12 cellular contexts compared by ENCODE assay signal in the genomic region with DNA sequence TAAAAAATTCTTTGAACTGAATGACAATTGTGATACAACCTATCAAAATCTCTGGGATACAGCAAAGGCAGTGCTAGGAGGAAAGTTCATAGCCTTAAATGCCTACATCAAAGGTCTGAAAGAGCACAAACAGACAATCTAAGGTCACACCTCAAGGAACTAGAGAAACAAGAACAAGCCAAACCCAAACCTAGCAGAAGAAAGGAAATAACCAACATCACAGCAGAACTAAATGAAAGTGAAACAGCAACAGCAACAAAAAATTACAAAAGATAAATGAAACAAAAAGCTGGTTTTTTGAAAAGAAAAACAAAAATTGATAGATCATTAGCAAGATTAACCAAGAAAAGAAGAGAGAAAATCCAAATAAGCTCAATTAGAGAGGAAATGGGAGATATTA. TPM values are rescaled to one million over a fixed set of nuclear protein-coding genes. Genes with fewer than 3 reads are reported as not detected.
DNase-seq lines count a peak whose midpoint lies in the region; ATAC-seq, FAIRE-seq and TF ChIP-seq lines count a peak whose summit lies in the region.
"Not testable (repeated sequence)": the region's sequence is repeated elsewhere in the genome, so short reads cannot be mapped to it uniquely, and the experiment has no call there.
"Had no signal": no experiment of that assay in that cellular context is flagged by ENCODE, and none has a peak within 500 bp of the region (broad histone marks: within the 10 kb centered on the region; RNA-seq: fewer than 3 reads in every experiment).

No MANE protein-coding gene starts in this region.

- peak overlapping the region; percentile 30; the same call in 1 of the 2 replicates for H3K4me2 ChIP-seq in MM.1S (ENCODE audit: low read depth, low read length)

- not testable (repeated sequence) for H3K4me1 ChIP-seq in CD4-positive, CD25-positive, alpha-beta regulatory T cell (ENCODE audit: control insufficient read depth, insufficient read depth, low read length, poor library complexity, severe bottlenecking); MM.1S (ENCODE audit: low read length); endodermal cell (ENCODE audit: control insufficient read depth, insufficient read depth, low read length)

- H3K36me3 ChIP-seq in CD4-positive, CD25-positive, alpha-beta regulatory T cell (ENCODE audit: control insufficient read depth, insufficient read depth, low read length); MM.1S (replicated peaks; ENCODE audit: insufficient read depth, low read length): not testable (repeated sequence)
- H3K36me3 ChIP-seq in endodermal cell (ENCODE audit: control insufficient read depth, insufficient read depth, low read length): peaks cover 30% of the 10 kb centered on the region

- H3K27ac ChIP-seq in CD4-positive, CD25-positive, alpha-beta regulatory T cell (ENCODE audit: insufficient read depth, low read length, poor library complexity, severe bottlenecking); MM.1S (ENCODE audit: low read length); endodermal cell (ENCODE audit: low read depth, low read length): not testable (repeated sequence)

- H4K20me1 ChIP-seq in MM.1S (ENCODE audit: insufficient read depth, low read length): not testable (repeated sequence)

- H3K27me3 ChIP-seq in CD4-positive, CD25-positive, alpha-beta regulatory T cell (ENCODE audit: control insufficient read depth, insufficient read depth, low read length); MM.1S (replicated peaks; ENCODE audit: insufficient read depth, low read length); endodermal cell (ENCODE audit: control insufficient read depth, insufficient read depth, low read length, poor library complexity, severe bottlenecking): not testable (repeated sequence)

- peak; percentile 93 for FAIRE-seq in GM19239 (lab: Jason Lieb, UNC)

- peaks cover 0 to 14% (median 5%) of the 10 kb centered on the region in 4 donors for H3K4me1 Mint-ChIP-seq in CD4-positive, CD25-positive, alpha-beta regulatory T cell
- peaks cover 42% of the 10 kb centered on the region for H3K4me1 Mint-ChIP-seq in activated CD4-positive, alpha-beta T cell treated with anti-CD3 and anti-CD28 coated beads, Interleukin-2, amount 10 ng/mL, durations not matched to agents 24 days and 14 days
- H3K4me1 Mint-ChIP-seq in activated T-cell treated with anti-CD3 and anti-CD28 coated beads, Interleukin-2, amount 50 U/mL, for 4 hours (ENCODE audit: low read depth): peaks cover 22% of the 10 kb centered on the region
- H3K4me1 Mint-ChIP-seq in activated naive CD4-positive, alpha-beta T cell treated with anti-CD3 and anti-CD28 coated beads, Interleukin-2, amount 50 U/mL, for 24 hours: peaks cover 71% of the 10 kb centered on the region
- H3K4me1 Mint-ChIP-seq in endodermal cell: peaks cover 58% of the 10 kb centered on the region
- H3K4me1 Mint-ChIP-seq in natural killer cell treated with Interleukin-12 subunit alpha and Interleukin-12 subunit beta and Interleukin-15 and Interleukin-18, amount 100 ng/mL, for 72 hours (ENCODE audit: low read depth in 2 of 2): peaks cover 12 to 25% of the 10 kb centered on the region in 2 donors

- not testable (repeated sequence) for ATAC-seq in CD4-positive, CD25-positive, alpha-beta regulatory T cell (ENCODE audit: low read depth in 2 of 2); activated T-cell treated with anti-CD3 and anti-CD28 coated beads, Interleukin-2, amount 50 U/mL, for 4 hours; natural killer cell treated with Interleukin-12 subunit alpha and Interleukin-12 subunit beta and Interleukin-15 and Interleukin-18, amount 100 ng/mL, for 72 hours

- not testable (repeated sequence) for H3K9ac ChIP-seq in MM.1S (ENCODE audit: low read length); endodermal cell (ENCODE audit: extremely low read depth, low read length, poor library complexity, severe bottlenecking)

- TF ChIP-seq CTCF in MM.1S (IDR thresholded peaks at IDR 0.05; ENCODE audit: low read length); endodermal cell (conservative IDR thresholded peaks at IDR 0.05): not testable (repeated sequence)

- not testable (repeated sequence) for H3F3A ChIP-seq in MM.1S (ENCODE audit: insufficient read depth, low read length)

- H3K27ac Mint-ChIP-seq in CD4-positive, CD25-positive, alpha-beta regulatory T cell: peak overlapping the region in 1 of 3 donors; percentile 34
- H3K27ac Mint-ChIP-seq in activated CD4-positive, alpha-beta T cell treated with anti-CD3 and anti-CD28 coated beads, Interleukin-2, amount 10 ng/mL, durations not matched to agents 24 days and 14 days: peak overlapping the region; percentile 78
- peak overlapping the region; percentile 93 for H3K27ac Mint-ChIP-seq in activated naive CD4-positive, alpha-beta T cell treated with anti-CD3 and anti-CD28 coated beads, Interleukin-2, amount 50 U/mL, for 24 hours
- H3K27ac Mint-ChIP-seq in endodermal cell: not testable (repeated sequence)
- peak overlapping the region; percentile 51 to 87 for H3K27ac Mint-ChIP-seq in natural killer cell treated with Interleukin-12 subunit alpha and Interleukin-12 subunit beta and Interleukin-15 and Interleukin-18, amount 100 ng/mL, for 72 hours

- H3K9me3 ChIP-seq in CD4-positive, CD25-positive, alpha-beta regulatory T cell (ENCODE audit: control insufficient read depth in 2 of 2, low read length in 2 of 2); MM.1S (replicated peaks; ENCODE audit: insufficient read depth, low read length): not testable (repeated sequence)
- H3K9me3 ChIP-seq in endodermal cell (ENCODE audit: control insufficient read depth, low read length): peaks cover 58% of the 10 kb centered on the region

- H2AFZ ChIP-seq in MM.1S (ENCODE audit: low read length): peak overlapping the region; percentile 55; the same call in 1 of the 2 replicates

- not testable (repeated sequence) for H3K9me2 ChIP-seq in MM.1S (replicated peaks; ENCODE audit: insufficient read depth, low read length)

- H3K9me3 Mint-ChIP-seq in CD4-positive, CD25-positive, alpha-beta regulatory T cell: peaks cover 0 to 31% (median 2%) of the 10 kb centered on the region in 7 donors
- H3K9me3 Mint-ChIP-seq in activated CD4-positive, alpha-beta T cell treated with anti-CD3 and anti-CD28 coated beads, Interleukin-2, amount 10 ng/mL, durations not matched to agents 24 days and 14 days: peaks cover 32% of the 10 kb centered on the region
- peaks cover 26% of the 10 kb centered on the region for H3K9me3 Mint-ChIP-seq in activated T-cell treated with anti-CD3 and anti-CD28 coated beads, Interleukin-2, amount 50 U/mL, for 4 hours
- H3K9me3 Mint-ChIP-seq in activated naive CD4-positive, alpha-beta T cell treated with anti-CD3 and anti-CD28 coated beads, Interleukin-2, amount 50 U/mL, for 24 hours: peaks cover 32% of the 10 kb centered on the region
- H3K9me3 Mint-ChIP-seq in endodermal cell: peaks cover 66% of the 10 kb centered on the region
- H3K9me3 Mint-ChIP-seq in natural killer cell treated with Interleukin-12 subunit alpha and Interleukin-12 subunit beta and Interleukin-15 and Interleukin-18, amount 100 ng/mL, for 72 hours: peaks cover 14% of the 10 kb centered on the region

- H3K79me2 ChIP-seq in MM.1S (ENCODE audit: low read length): not testable (repeated sequence)

- not testable (repeated sequence) for H3K36me3 Mint-ChIP-seq in CD4-positive, CD25-positive, alpha-beta regulatory T cell; activated T-cell treated with anti-CD3 and anti-CD28 coated beads, Interleukin-2, amount 50 U/mL, for 4 hours (ENCODE audit: insufficient read depth); natural killer cell treated with Interleukin-12 subunit alpha and Interleukin-12 subunit beta and Interleukin-15 and Interleukin-18, amount 100 ng/mL, for 72 hours
- peaks cover 18% of the 10 kb centered on the region for H3K36me3 Mint-ChIP-seq in activated CD4-positive, alpha-beta T cell treated with anti-CD3 and anti-CD28 coated beads, Interleukin-2, amount 10 ng/mL, durations not matched to agents 24 days and 14 days (ENCODE audit: low read depth)
- peaks cover 16% of the 10 kb centered on the region for H3K36me3 Mint-ChIP-seq in activated naive CD4-positive, alpha-beta T cell treated with anti-CD3 and anti-CD28 coated beads, Interleukin-2, amount 50 U/mL, for 24 hours
- H3K36me3 Mint-ChIP-seq in endodermal cell (ENCODE audit: low read depth): peaks cover 63% of the 10 kb centered on the region

- intact Hi-C loops in activated CD4-positive, alpha-beta T cell treated with anti-CD3 and anti-CD28 coated beads, Interleukin-2, amount 10 ng/mL, durations not matched to agents 24 days and 14 days (cut with micrococcal nuclease): loop anchor here (10.0 kb wide), 1 partner anchor 401 kb away; a partner anchor contains a TSS

- not testable (repeated sequence) for H3K27me3 Mint-ChIP-seq in CD4-positive, CD25-positive, alpha-beta regulatory T cell; activated T-cell treated with anti-CD3 and anti-CD28 coated beads, Interleukin-2, amount 50 U/mL, for 4 hours (ENCODE audit: low read depth); activated naive CD4-positive, alpha-beta T cell treated with anti-CD3 and anti-CD28 coated beads, Interleukin-2, amount 50 U/mL, for 24 hours; endodermal cell (ENCODE audit: insufficient read depth); natural killer cell treated with Interleukin-12 subunit alpha and Interleukin-12 subunit beta and Interleukin-15 and Interleukin-18, amount 100 ng/mL, for 72 hours
- peaks cover 11% of the 10 kb centered on the region for H3K27me3 Mint-ChIP-seq in activated CD4-positive, alpha-beta T cell treated with anti-CD3 and anti-CD28 coated beads, Interleukin-2, amount 10 ng/mL, durations not matched to agents 24 days and 14 days

- peak in 2 of 3 donors; percentile 32 to 44 for DNase-seq in CD4-positive, CD25-positive, alpha-beta regulatory T cell
- DNase-seq in GM19239 (ENCODE audit: insufficient read length, low spot score); activated T-cell treated with anti-CD3 and anti-CD28 coated beads, Interleukin-2, amount 50 U/mL, for 4 hours; endodermal cell; natural killer cell treated with Interleukin-12 subunit alpha and Interleukin-12 subunit beta and Interleukin-15 and Interleukin-18, amount 100 ng/mL, for 72 hours (ENCODE audit: low spot score): not testable (repeated sequence)
- DNase-seq in MM.1S: peak; percentile 55
- DNase-seq in activated CD4-positive, alpha-beta T cell treated with anti-CD3 and anti-CD28 coated beads, Interleukin-2, amount 10 ng/mL, durations not matched to agents 24 days and 14 days: peak; percentile 73

- H3K4me3 Mint-ChIP-seq in CD4-positive, CD25-positive, alpha-beta regulatory T cell: peak overlapping the region in 3 of 4 donors; percentile 8 to 66 (median 62)
- H3K4me3 Mint-ChIP-seq in activated CD4-positive, alpha-beta T cell treated with anti-CD3 and anti-CD28 coated beads, Interleukin-2, amount 10 ng/mL, durations not matched to agents 24 days and 14 days: peak overlapping the region; percentile 66
- peak overlapping the region; percentile 32 for H3K4me3 Mint-ChIP-seq in activated T-cell treated with anti-CD3 and anti-CD28 coated beads, Interleukin-2, amount 50 U/mL, for 4 hours
- H3K4me3 Mint-ChIP-seq in activated naive CD4-positive, alpha-beta T cell treated with anti-CD3 and anti-CD28 coated beads, Interleukin-2, amount 50 U/mL, for 24 hours: peak overlapping the region; percentile 56
- not testable (repeated sequence) for H3K4me3 Mint-ChIP-seq in endodermal cell
- peak overlapping the region; percentile 46 for H3K4me3 Mint-ChIP-seq in natural killer cell treated with Interleukin-12 subunit alpha and Interleukin-12 subunit beta and Interleukin-15 and Interleukin-18, amount 100 ng/mL, for 72 hours

- H3K4me3 ChIP-seq in CD4-positive, CD25-positive, alpha-beta regulatory T cell (ENCODE audit: low read depth, low read length); MM.1S (ENCODE audit: low read length): not testable (repeated sequence)
- H3K4me3 ChIP-seq in endodermal cell (ENCODE audit: low read length): peak overlapping the region; percentile 61

RNA-seq across cellular contexts. Expression of a gene that starts 42.4 kb away (rescaled TPM):
- not detected for total RNA-seq in CD4-positive, CD25-positive, alpha-beta regulatory T cell
- not detected for polyA plus RNA-seq in CD4-positive, CD25-positive, alpha-beta regulatory T cell
- not detected in 2 replicates for total RNA-seq in activated CD4-positive, alpha-beta T cell treated with anti-CD3 and anti-CD28 coated beads, Interleukin-2, amount 10 ng/mL, durations not matched to agents 24 days and 14 days
- total RNA-seq in activated T-cell treated with anti-CD3 and anti-CD28 coated beads, Interleukin-2, amount 50 U/mL, for 4 hours: not detected
- total RNA-seq in endodermal cell: 10 to 100 TPM; 36.9 to 54.7 TPM
- polyA plus RNA-seq in endodermal cell (2013, experiment 1 of 2): 6.9 TPM
- 9.1 TPM for polyA plus RNA-seq in endodermal cell (2013, experiment 2 of 2)
- total RNA-seq in natural killer cell treated with Interleukin-12 subunit alpha and Interleukin-12 subunit beta and Interleukin-15 and Interleukin-18, amount 100 ng/mL, for 72 hours: not detected
- total RNA-seq: Caco-2, H1, OCI-LY7, SK-MEL-5 had no signal
- polyA plus RNA-seq: H1 had no signal

Comparison
In these comparisons a context has a peak if more than half of its experiments do, and no peak if none do; other contexts are left out.
1. RNA of a gene that starts 42.4 kb away (total RNA-seq): 36.9 to 54.7 TPM in endodermal cell; not detected in CD4-positive, CD25-positive, alpha-beta regulatory T cell (single experiment), not detected in activated CD4-positive, alpha-beta T cell treated with anti-CD3 and anti-CD28 coated beads, Interleukin-2, amount 10 ng/mL, durations not matched to agents 24 days and 14 days, not detected in activated T-cell treated with anti-CD3 and anti-CD28 coated beads, Interleukin-2, amount 50 U/mL, for 4 hours and not detected in natural killer cell treated with Interleukin-12 subunit alpha and Interleukin-12 subunit beta and Interleukin-15 and Interleukin-18, amount 100 ng/mL, for 72 hours; every median in the first group is over 10 times any median in the second.